ENCODE assay signal across 1 cellular context in the genomic region with DNA sequence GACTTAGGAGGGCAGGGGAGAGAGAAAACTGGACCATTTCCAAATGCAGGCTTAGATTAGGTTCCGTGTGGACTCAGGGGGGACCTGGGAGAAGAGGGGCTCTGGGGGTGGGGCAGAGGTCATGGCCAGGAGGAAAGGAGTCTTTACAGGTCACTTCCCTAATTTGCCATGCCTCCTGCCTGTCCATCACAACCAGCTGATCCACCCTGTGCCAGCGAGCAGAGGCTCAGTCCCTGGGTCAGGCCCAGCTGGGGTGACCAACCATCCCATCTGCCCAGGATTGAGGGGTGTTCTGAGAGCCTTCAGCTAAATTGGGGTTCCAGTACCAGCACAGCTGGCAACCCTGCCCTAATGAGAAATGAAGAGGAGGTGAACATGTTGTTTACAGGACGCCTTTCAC.
TF ChIP-seq lines count a peak whose summit lies in the region.

No MANE protein-coding gene starts in this region.

TF ChIP-seq in HCT116, 20 proteins besides CTCF, POLR2A, EP300 and RAD21:
- TF ChIP-seq POLR2AphosphoS5 (IDR thresholded peaks at IDR 0.05; ENCODE audit: low read depth, low read length), result 0 out of 2 replicates have a peak, but pooled peaks have one; percentile 17
- TF ChIP-seq CBX3 (IDR thresholded peaks at IDR 0.05; ENCODE audit: low read depth), result no peak
